ENCODE assay signal across 18 cellular contexts in genomic region chr10:78162867-78163266, GRCh38.
DNase-seq lines count a peak whose midpoint lies in the region; ATAC-seq, FAIRE-seq and TF ChIP-seq lines count a peak whose summit lies in the region.
"Had no signal": no experiment of that assay in that cellular context is flagged by ENCODE, and none has a peak within 500 bp of the region (broad histone marks: within the 10 kb centered on the region; RNA-seq: fewer than 3 reads in every experiment).

No MANE protein-coding gene starts in this region.

- no peaks in the 10 kb centered on the region for H3K9me3 ChIP-seq in GM23248 (ENCODE audit: low read depth)
- H3K9me3 ChIP-seq in esophagus squamous epithelium, result no peaks in the 10 kb centered on the region
- H3K9me3 ChIP-seq: BLaER1 had no signal

- no peaks in the 10 kb centered on the region for H3K4me1 ChIP-seq in GM23248 (ENCODE audit: insufficient read depth)
- no peaks in the 10 kb centered on the region for H3K4me1 ChIP-seq in esophagus squamous epithelium
- H3K4me1 ChIP-seq: BLaER1, HAP-1 had no signal

- no peak for ATAC-seq in HG03457 (IDR thresholded peaks at IDR 0.05; ENCODE audit: unreplicated experiment)
- ATAC-seq: CD8-positive, alpha-beta T cell had no signal

- in situ Hi-C loops in GM23248 (cut with MboI), result no loop called here

- no peak overlapping the region for H2AFZ ChIP-seq in GM23248

- TF ChIP-seq CTCF in bronchial epithelial cell (IDR thresholded peaks at IDR 0.05; ENCODE audit: insufficient read depth, low read length, severe bottlenecking) (no peak), esophagus squamous epithelium (IDR thresholded peaks at IDR 0.05) (no peak)

- H3K27ac ChIP-seq in GM23248 (no peak overlapping the region), esophagus squamous epithelium (no peak overlapping the region)
- H3K27ac ChIP-seq: BLaER1, SK-N-MC had no signal

- H4K20me1 ChIP-seq in GM23248 (ENCODE audit: insufficient read depth), result no peaks in the 10 kb centered on the region
- H4K20me1 ChIP-seq: BLaER1 had no signal

- H3K4me3 ChIP-seq in GM23248 (no peak overlapping the region), bronchial epithelial cell (ENCODE audit: low read depth, low read length) (no peak overlapping the region), esophagus squamous epithelium (no peak overlapping the region)
- H3K4me3 ChIP-seq: BLaER1, HAP-1, SK-N-MC had no signal

- H3K27me3 ChIP-seq in GM23248 (replicated peaks; ENCODE audit: insufficient read depth), result no peaks in the 10 kb centered on the region; the same call in 1 of the 2 replicates
- H3K27me3 ChIP-seq in bronchial epithelial cell (ENCODE audit: control insufficient read depth, insufficient read depth, low read length), result no peaks in the 10 kb centered on the region
- H3K27me3 ChIP-seq in esophagus squamous epithelium, result no peaks in the 10 kb centered on the region
- H3K27me3 ChIP-seq: BLaER1 had no signal

- no peaks in the 10 kb centered on the region for H3F3A ChIP-seq in GM23248 (ENCODE audit: insufficient read depth)

- DNase-seq in A172 (ENCODE audit: low spot score), result peak; percentile 38
- peak; percentile 34 for DNase-seq in GM23248
- DNase-seq in NCI-H2171 treated with DMSO at 0.1 percent for 48 hours (lab: John Stamatoyannopoulos, UW), result peak; percentile 60
- peak; percentile 7 for DNase-seq in bronchial epithelial cell (ENCODE audit: low read depth)
- no peak for DNase-seq in foreskin melanocyte
- DNase-seq in esophagus squamous epithelium (lab: John Stamatoyannopoulos, UW), result no peak
- no peak for DNase-seq in SKM-1 treated with dmso at 0.1 percent for 144 hours (lab: John Stamatoyannopoulos, UW; ENCODE audit: unreplicated experiment)
- DNase-seq: CD8-positive, alpha-beta T cell; KG1; NCI-H1092 treated with DMSO at 0.1 percent for 48 hours; NCI-H187; Right ventricle myocardium superior had no signal

- no peaks in the 10 kb centered on the region for H3K79me2 ChIP-seq in GM23248 (ENCODE audit: insufficient read depth)

- H3K36me3 ChIP-seq in GM23248 (ENCODE audit: low read depth), result no peaks in the 10 kb centered on the region
- no peaks in the 10 kb centered on the region for H3K36me3 ChIP-seq in bronchial epithelial cell (ENCODE audit: control insufficient read depth, insufficient read depth, low read length)
- no peaks in the 10 kb centered on the region for H3K36me3 ChIP-seq in esophagus squamous epithelium
- H3K36me3 ChIP-seq: BLaER1, HAP-1 had no signal

- no peak overlapping the region for H3K9ac ChIP-seq in GM23248
- H3K9ac ChIP-seq: BLaER1 had no signal

- no peak for FAIRE-seq in bronchial epithelial cell (lab: Jason Lieb, UNC)
- FAIRE-seq: A204.1, GM19239 had no signal

- intact Hi-C loops in esophagus squamous epithelium (cut with DNase I), result no loop called here

- no peaks in the 10 kb centered on the region for H3K9me2 ChIP-seq in GM23248 (ENCODE audit: insufficient read depth)

- no peak for TF ChIP-seq POLR2A in esophagus squamous epithelium (IDR thresholded peaks at IDR 0.05)

- 88 to 100% methylated on average over 3 of the region's 3 CpGs for WGBS in GM23248 (ENCODE audit: low coverage in 1 of 2, low lambda C conversion rate in 2 of 2, missing lambda C conversion rate in 2 of 2), 2 experiments
- WGBS in esophagus squamous epithelium, 2 donors, result 92 to 96% methylated on average over 2 to 3 of the region's 3 CpGs

- no peak overlapping the region for H3K4me2 ChIP-seq in GM23248 (ENCODE audit: unreplicated experiment)
- H3K4me2 ChIP-seq: BLaER1 had no signal

Comparison
In these comparisons a context has a peak if more than half of its experiments do, and no peak if none do; other contexts are left out.
1. DNase-seq: peak in A172 (single experiment), GM23248 (single experiment), NCI-H2171 treated with DMSO at 0.1 percent for 48 hours (single experiment) and bronchial epithelial cell (single experiment); none in foreskin melanocyte (single experiment), esophagus squamous epithelium (single experiment) and SKM-1 treated with dmso at 0.1 percent for 144 hours (single experiment).